8 cellular contexts compared by ENCODE assay signal in the genomic region with DNA sequence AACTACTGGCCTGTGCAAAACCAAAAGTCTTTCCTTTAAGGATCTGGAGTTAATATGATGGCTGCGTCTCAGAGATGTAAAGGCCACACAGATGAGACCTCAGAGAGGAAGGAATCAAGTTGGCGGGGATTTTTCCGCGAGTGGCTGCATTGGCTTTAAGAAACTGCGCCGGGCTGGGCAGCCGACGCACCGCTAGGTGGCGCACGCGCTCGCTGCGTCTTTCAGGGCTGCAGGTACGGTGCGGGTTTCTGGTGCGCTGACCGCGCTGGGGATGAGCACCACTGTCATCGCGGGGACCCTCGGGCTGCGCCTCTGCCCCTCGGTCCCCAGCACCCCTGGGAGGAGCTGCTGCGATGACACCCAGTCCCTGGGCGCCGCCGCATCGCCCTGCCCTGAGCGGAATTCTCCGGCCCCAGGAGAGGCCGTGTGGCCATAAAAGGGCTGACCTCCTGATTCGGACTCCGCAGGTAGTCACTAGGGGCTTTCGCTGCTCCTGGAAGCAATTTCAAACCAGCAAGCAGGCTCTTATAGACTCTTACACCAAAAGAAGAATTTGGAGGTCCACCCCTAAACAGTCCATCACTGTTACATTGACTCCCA.
DNase-seq lines count a peak whose midpoint lies in the region; ATAC-seq, FAIRE-seq and TF ChIP-seq lines count a peak whose summit lies in the region.

No MANE protein-coding gene starts in this region.

- ATAC-seq in upper lobe of left lung (ENCODE audit: low FRiP score in 2 of 2) (peak; percentile 67 to 69), GM19324 (IDR thresholded peaks at IDR 0.05; ENCODE audit: low FRiP score, unreplicated experiment) (no peak)

- H3K4me1 ChIP-seq in OCI-LY3 (ENCODE audit: low read length): no peaks in the 10 kb centered on the region
- no peaks in the 10 kb centered on the region for H3K4me1 ChIP-seq in ovary (ENCODE audit: insufficient read depth)
- H3K4me1 ChIP-seq in upper lobe of left lung: peaks cover 7 to 20% (median 10%) of the 10 kb centered on the region in 4 donors

- no peak for FAIRE-seq in frontal cortex (lab: Jason Lieb, UNC)

- no peak overlapping the region for H3K9ac ChIP-seq in OCI-LY3 (ENCODE audit: low read length)

- no peak overlapping the region for H3K4me3 ChIP-seq in HFF-Myc (replicated peaks; ENCODE audit: low read depth, low read length)
- no peak overlapping the region for H3K4me3 ChIP-seq in OCI-LY3 (ENCODE audit: low read length)
- H3K4me3 ChIP-seq in ovary: no peak overlapping the region
- peak overlapping the region in 1 of 4 donors; percentile 9 for H3K4me3 ChIP-seq in upper lobe of left lung

- no peaks in the 10 kb centered on the region for H3K79me2 ChIP-seq in OCI-LY3 (ENCODE audit: low read length)

- peak; percentile 94 for TF ChIP-seq CTCF in HFF-Myc (IDR thresholded peaks at IDR 0.05; ENCODE audit: low read depth, low read length, missing control alignments)
- TF ChIP-seq CTCF in OCI-LY3 (IDR thresholded peaks at IDR 0.05; ENCODE audit: low read depth, low read length): peak; percentile 79
- TF ChIP-seq CTCF in ovary (IDR thresholded peaks at IDR 0.05): peak; percentile 50 to 89 (median 54)
- peak; percentile 73 to 94 (median 87) for TF ChIP-seq CTCF in upper lobe of left lung (IDR thresholded peaks at IDR 0.05)

- no peak for TF ChIP-seq EP300 in ovary (IDR thresholded peaks at IDR 0.05)
- TF ChIP-seq EP300 in upper lobe of left lung (IDR thresholded peaks at IDR 0.05): no peak

- intact Hi-C loops in ovary (cut with DNase I): loop anchor here in 2 of 4 donors (10.0 kb wide), 1 partner anchor 679 kb away; no protein-coding TSS in a partner anchor

- H2AFZ ChIP-seq in OCI-LY3 (ENCODE audit: low read depth, low read length): no peak overlapping the region

- DNase-seq in AG20443 (ENCODE audit: low spot score) (peak; percentile 82), HFF-Myc (ENCODE audit: extremely low read depth, low read depth) (peak; percentile 9), frontal cortex (ENCODE audit: low spot score in 2 of 2) (peak; percentile 34 to 69), ovary (peak; percentile 29 to 78 (median 67)), upper lobe of left lung (peak; percentile 56 to 94)
- peak; percentile 13 for DNase-seq in activated T-helper 9 cell treated with anti-CD3 and anti-CD28 coated beads, Interleukin-2, amount 50 U/mL, for 16 hours (ENCODE audit: low read depth)

- peaks cover 6% of the 10 kb centered on the region for H3K27me3 ChIP-seq in OCI-LY3 (ENCODE audit: low read depth, low read length)
- no peaks in the 10 kb centered on the region for H3K27me3 ChIP-seq in ovary
- no peaks in the 10 kb centered on the region for H3K27me3 ChIP-seq in upper lobe of left lung

- H3K9me3 ChIP-seq in OCI-LY3 (ENCODE audit: insufficient read depth, low read length) (no peaks in the 10 kb centered on the region), ovary (no peaks in the 10 kb centered on the region), upper lobe of left lung (no peaks in the 10 kb centered on the region)

- peak overlapping the region; percentile 36; the same call in 1 of the 2 replicates for H3K4me2 ChIP-seq in OCI-LY3 (ENCODE audit: low read length)

- H3K36me3 ChIP-seq in OCI-LY3 (replicated peaks; ENCODE audit: low read depth, low read length): no peaks in the 10 kb centered on the region
- no peaks in the 10 kb centered on the region for H3K36me3 ChIP-seq in ovary
- H3K36me3 ChIP-seq in upper lobe of left lung: no peaks in the 10 kb centered on the region

- TF ChIP-seq POLR2A in ovary (IDR thresholded peaks at IDR 0.05) (no peak), upper lobe of left lung (IDR thresholded peaks at IDR 0.05) (no peak)

- no peak overlapping the region for H3K27ac ChIP-seq in OCI-LY3 (ENCODE audit: low read length)
- H3K27ac ChIP-seq in ovary: no peak overlapping the region
- H3K27ac ChIP-seq in upper lobe of left lung: no peak overlapping the region

- WGBS in ovary, 3 donors: 7 to 16% (median 10%) methylated on average over 27 to 35 of the region's 35 CpGs
- WGBS in upper lobe of left lung, 2 donors: 24 to 34% methylated on average over 4 to 32 of the region's 35 CpGs

- no peaks in the 10 kb centered on the region for H4K20me1 ChIP-seq in OCI-LY3 (ENCODE audit: insufficient read depth, low read length)

Comparison
In these comparisons a context has a peak if more than half of its experiments do, and no peak if none do; other contexts are left out.
1. DNase-seq: peak in every context shown above with its lines; median percentile 82 in AG20443; 75 in upper lobe of left lung; 67 in ovary; 52 in frontal cortex; 13 in activated T-helper 9 cell treated with anti-CD3 and anti-CD28 coated beads, Interleukin-2, amount 50 U/mL, for 16 hours; 9 in HFF-Myc.